15 cellular contexts compared by ENCODE assay signal in genomic region chr2:144469788-144470187, GRCh38. TPM values are rescaled to one million over a fixed set of nuclear protein-coding genes. Genes with fewer than 3 reads are reported as not detected.
DNase-seq lines count a peak whose midpoint lies in the region; ATAC-seq and TF ChIP-seq lines count a peak whose summit lies in the region.
"Had no signal": no experiment of that assay in that cellular context is flagged by ENCODE, and none has a peak within 500 bp of the region (broad histone marks: within the 10 kb centered on the region; RNA-seq: fewer than 3 reads in every experiment).

No MANE protein-coding gene starts in this region.

- H3K36me3 Mint-ChIP-seq in natural killer cell = peaks cover 7% of the 10 kb centered on the region
- peaks cover 20% of the 10 kb centered on the region for H3K36me3 Mint-ChIP-seq in natural killer cell treated with Interleukin-12 subunit alpha and Interleukin-12 subunit beta and Interleukin-15 and Interleukin-18, amount 100 ng/mL, for 72 hours
- H3K36me3 Mint-ChIP-seq in chondrocyte (ENCODE audit: low read depth) = peaks cover 2% of the 10 kb centered on the region
- peaks cover 13% of the 10 kb centered on the region for H3K36me3 Mint-ChIP-seq in nephron progenitor cell (ENCODE audit: low read depth)
- no peaks in the 10 kb centered on the region for H3K36me3 Mint-ChIP-seq in WTC11
- H3K36me3 Mint-ChIP-seq: activated naive CD4-positive, alpha-beta T cell treated with anti-CD3 and anti-CD28 coated beads, Interleukin-2, amount 50 U/mL, for 24 hours; CD8-positive, alpha-beta T cell had no signal

- CTCF ChIA-PET in WTC11 (lab: Charles Lee) = interaction anchor here (1.2 to 3.3 kb wide), 2 partner anchors 20 to 35 kb away, joined by 3 to 23 read pairs; no protein-coding TSS in a partner anchor

- peak; percentile 26 to 48 (median 28) for ATAC-seq in natural killer cell
- no peak for ATAC-seq in natural killer cell treated with Interleukin-12 subunit alpha and Interleukin-12 subunit beta and Interleukin-15 and Interleukin-18, amount 100 ng/mL, for 72 hours
- ATAC-seq in esophagus mucosa = no peak
- ATAC-seq in WTC11 = no peak
- ATAC-seq in GM18868 (IDR thresholded peaks at IDR 0.05; ENCODE audit: unreplicated experiment) = no peak
- ATAC-seq: CD8-positive, alpha-beta T cell; K562 had no signal

- H3K27ac Mint-ChIP-seq in natural killer cell = no peak overlapping the region
- no peak overlapping the region for H3K27ac Mint-ChIP-seq in natural killer cell treated with Interleukin-12 subunit alpha and Interleukin-12 subunit beta and Interleukin-15 and Interleukin-18, amount 100 ng/mL, for 72 hours
- peak overlapping the region; percentile 14 for H3K27ac Mint-ChIP-seq in chondrocyte (ENCODE audit: unreplicated experiment)
- H3K27ac Mint-ChIP-seq in nephron progenitor cell = peak overlapping the region; percentile 64
- no peak overlapping the region for H3K27ac Mint-ChIP-seq in WTC11
- H3K27ac Mint-ChIP-seq: activated naive CD4-positive, alpha-beta T cell treated with anti-CD3 and anti-CD28 coated beads, Interleukin-2, amount 50 U/mL, for 24 hours; CD8-positive, alpha-beta T cell had no signal

- intact Hi-C loops in natural killer cell (cut with micrococcal nuclease) = no loop called here

- H3K4me3 Mint-ChIP-seq in natural killer cell (peak overlapping the region; percentile 43), chondrocyte (ENCODE audit: unreplicated experiment) (no peak overlapping the region), nephron progenitor cell (peak overlapping the region; percentile 14), WTC11 (no peak overlapping the region)
- no peak overlapping the region for H3K4me3 Mint-ChIP-seq in natural killer cell treated with Interleukin-12 subunit alpha and Interleukin-12 subunit beta and Interleukin-15 and Interleukin-18, amount 100 ng/mL, for 72 hours
- H3K4me3 Mint-ChIP-seq: activated naive CD4-positive, alpha-beta T cell treated with anti-CD3 and anti-CD28 coated beads, Interleukin-2, amount 50 U/mL, for 24 hours; CD8-positive, alpha-beta T cell had no signal

- H3K9me3 Mint-ChIP-seq in natural killer cell = no peaks in the 10 kb centered on the region
- no peaks in the 10 kb centered on the region for H3K9me3 Mint-ChIP-seq in natural killer cell treated with Interleukin-12 subunit alpha and Interleukin-12 subunit beta and Interleukin-15 and Interleukin-18, amount 100 ng/mL, for 72 hours
- H3K9me3 Mint-ChIP-seq in chondrocyte (ENCODE audit: low read depth) = no peaks in the 10 kb centered on the region
- H3K9me3 Mint-ChIP-seq in nephron progenitor cell = no peaks in the 10 kb centered on the region
- no peaks in the 10 kb centered on the region for H3K9me3 Mint-ChIP-seq in WTC11
- H3K9me3 Mint-ChIP-seq: activated naive CD4-positive, alpha-beta T cell treated with anti-CD3 and anti-CD28 coated beads, Interleukin-2, amount 50 U/mL, for 24 hours; CD8-positive, alpha-beta T cell had no signal

- TF ChIP-seq CTCF in natural killer cell (IDR thresholded peaks at IDR 0.05) (no peak), chondrocyte (IDR thresholded peaks at IDR 0.05) (no peak), nephron progenitor cell (IDR thresholded peaks at IDR 0.05) (no peak), WTC11 (IDR thresholded peaks at IDR 0.05) (no peak)

- POLR2A ChIA-PET in WTC11 (lab: Charles Lee) = interaction anchor here (1.0 kb wide), 1 partner anchor 26 kb away, joined by 3 read pairs; no protein-coding TSS in a partner anchor

- H3K4me1 Mint-ChIP-seq in natural killer cell (peaks cover 39 to 49% of the 10 kb centered on the region in 2 donors), chondrocyte (ENCODE audit: low read depth) (peaks cover 7% of the 10 kb centered on the region), nephron progenitor cell (peaks cover 5% of the 10 kb centered on the region), WTC11 (peaks cover 12% of the 10 kb centered on the region)
- H3K4me1 Mint-ChIP-seq in natural killer cell treated with Interleukin-12 subunit alpha and Interleukin-12 subunit beta and Interleukin-15 and Interleukin-18, amount 100 ng/mL, for 72 hours (ENCODE audit: low read depth in 2 of 2) = peaks cover 35 to 55% of the 10 kb centered on the region in 2 donors

- DNase-seq in natural killer cell (no peak), chondrocyte (ENCODE audit: low spot score) (no peak), nephron progenitor cell (no peak), WTC11 (ENCODE audit: low spot score) (no peak)
- DNase-seq in natural killer cell treated with Interleukin-12 subunit alpha and Interleukin-12 subunit beta and Interleukin-15 and Interleukin-18, amount 100 ng/mL, for 72 hours (ENCODE audit: low spot score) = no peak
- DNase-seq: activated CD4-positive, alpha-beta T cell treated with anti-CD3 and anti-CD28 coated beads for 1 hour; activated CD8-positive, alpha-beta memory T cell treated with anti-CD3 and anti-CD28 coated beads for 24 hours; CD8-positive, alpha-beta T cell; NCI-H524 treated with DMSO at 0.1 percent for 48 hours; ovary; T1000 had no signal

- H3K27me3 Mint-ChIP-seq in natural killer cell (ENCODE audit: low read depth in 2 of 2) (no peaks in the 10 kb centered on the region), chondrocyte (ENCODE audit: low read depth) (no peaks in the 10 kb centered on the region), nephron progenitor cell (ENCODE audit: low read depth, poor library complexity) (no peaks in the 10 kb centered on the region), WTC11 (ENCODE audit: low read depth) (no peaks in the 10 kb centered on the region)
- no peaks in the 10 kb centered on the region for H3K27me3 Mint-ChIP-seq in natural killer cell treated with Interleukin-12 subunit alpha and Interleukin-12 subunit beta and Interleukin-15 and Interleukin-18, amount 100 ng/mL, for 72 hours

TF ChIP-seq in WTC11, 78 proteins besides CTCF, POLR2A, EP300 and RAD21:
- TF ChIP-seq TEAD4 (CRISPR knock-in tag; IDR thresholded peaks at IDR 0.05) (no peak), RELA (CRISPR knock-in tag; IDR thresholded peaks at IDR 0.05; ENCODE audit: borderline replicate concordance) (no peak), OVOL2 (CRISPR knock-in tag; IDR thresholded peaks at IDR 0.05; ENCODE audit: borderline replicate concordance) (no peak)

RNA-seq across cellular contexts. Expression of gene ZEB2, which starts 50.1 kb away (rescaled TPM):
- total RNA-seq in natural killer cell (1,000 to 10,000 TPM in 1 of 3 donors, 100 to 1,000 TPM in 2; 718 to 1,143 (median 944) TPM), chondrocyte (55.5 to 104 TPM (median 95.4 TPM) in 3 replicates), esophagus mucosa (6.5 TPM), WTC11 (2021) (0.42 to 0.85 TPM (median 0.46 TPM) in 3 replicates)
- total RNA-seq in natural killer cell treated with Interleukin-12 subunit alpha and Interleukin-12 subunit beta and Interleukin-15 and Interleukin-18, amount 100 ng/mL, for 72 hours = 100 to 1,000 TPM; 181 to 248 TPM

Comparison
In these comparisons a context has a peak if more than half of its experiments do, and no peak if none do; other contexts are left out.
1. ATAC-seq: peak in natural killer cell (3 of 3); none in natural killer cell treated with Interleukin-12 subunit alpha and Interleukin-12 subunit beta and Interleukin-15 and Interleukin-18, amount 100 ng/mL, for 72 hours (0 of 2), esophagus mucosa (single experiment), WTC11 (single experiment) and GM18868 (single experiment).
2. H3K4me3 Mint-ChIP-seq: peak in natural killer cell (single experiment) and nephron progenitor cell (single experiment); none in natural killer cell treated with Interleukin-12 subunit alpha and Interleukin-12 subunit beta and Interleukin-15 and Interleukin-18, amount 100 ng/mL, for 72 hours (single experiment), chondrocyte (single experiment) and WTC11 (single experiment).
3. H3K27ac Mint-ChIP-seq: peak in chondrocyte (single experiment) and nephron progenitor cell (single experiment); none in natural killer cell (0 of 2), natural killer cell treated with Interleukin-12 subunit alpha and Interleukin-12 subunit beta and Interleukin-15 and Interleukin-18, amount 100 ng/mL, for 72 hours (0 of 2) and WTC11 (single experiment).